In the genomic region with DNA sequence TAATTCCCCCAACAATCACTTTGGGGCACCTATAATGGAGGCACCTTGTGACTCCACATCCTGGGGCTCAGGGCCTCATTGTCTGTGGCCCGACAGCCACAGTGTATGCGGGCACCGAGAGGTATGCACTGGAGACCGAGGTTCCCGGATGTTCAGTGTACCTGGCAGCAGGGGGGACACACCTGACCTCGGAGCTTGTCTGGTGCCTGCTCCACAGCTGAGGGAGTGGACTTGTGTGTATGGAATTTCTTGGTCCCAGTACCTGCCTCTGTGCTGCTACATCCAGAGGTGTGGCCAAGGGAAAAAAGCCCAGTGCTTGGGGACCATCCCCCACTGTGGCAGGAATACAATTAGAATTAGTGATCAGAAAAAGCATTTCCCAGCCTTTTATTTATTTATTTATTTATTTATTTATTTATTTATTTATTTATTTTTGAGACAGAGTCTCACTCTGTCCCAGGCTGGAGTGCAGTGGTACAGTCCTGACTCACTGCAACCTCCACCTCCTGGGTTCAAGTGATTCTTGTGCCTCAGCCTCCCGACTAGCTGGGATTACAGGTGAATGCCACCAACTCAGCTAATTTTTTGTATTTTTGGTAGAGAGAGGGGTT, we compare ENCODE assay signal across 1 cellular context.
TF ChIP-seq lines count a peak whose summit lies in the region.

No MANE protein-coding gene starts in this region.

TF ChIP-seq in GM23338, 12 proteins besides CTCF, POLR2A, EP300 and RAD21 (continued from another document):
- TF ChIP-seq ETS1 (IDR thresholded peaks at IDR 0.05): no peak
